Comparison of ENCODE assay signal across 8 cellular contexts in the genomic region with DNA sequence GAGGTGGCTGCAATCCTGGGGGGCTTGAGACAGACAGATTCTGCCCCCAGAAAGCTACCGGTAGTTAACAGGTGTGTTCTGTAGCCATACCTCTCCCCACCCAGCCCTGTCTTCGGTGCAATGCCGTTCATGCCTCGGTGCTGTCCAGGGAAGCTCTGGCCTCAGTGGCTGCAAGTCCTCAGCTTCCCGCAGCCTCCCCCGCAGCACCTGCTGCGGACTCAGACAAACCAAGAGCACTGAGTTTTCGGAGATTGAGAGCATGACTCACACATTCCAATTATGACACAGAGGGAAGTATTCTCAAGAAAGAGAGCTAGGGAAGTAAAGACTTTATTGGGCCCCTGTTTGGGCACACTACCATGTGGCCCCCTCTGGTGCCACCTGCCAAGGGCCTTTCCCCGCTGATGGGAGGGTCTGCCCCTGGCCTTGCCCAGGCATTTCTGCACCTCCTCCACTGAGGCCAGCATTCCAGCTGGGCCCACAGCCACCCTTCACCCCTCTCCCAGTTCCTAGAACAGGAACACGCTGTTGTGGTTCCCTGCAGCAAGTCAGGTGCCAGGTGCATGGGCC. TPM values are rescaled to one million over a fixed set of nuclear protein-coding genes. Genes with fewer than 3 reads are reported as not detected.
A peak's percentile ranks its signal among the peaks of the same experiment; 100 is the strongest.
DNase-seq lines count a peak whose midpoint lies in the region; ATAC-seq and TF ChIP-seq lines count a peak whose summit lies in the region.

No MANE protein-coding gene starts in this region.

- H3K18ac ChIP-seq in H9 (ENCODE audit: insufficient read length, low read depth, low read length): no peak overlapping the region

- no peak overlapping the region for H2BK120ac ChIP-seq in H9 (ENCODE audit: low read depth, low read length, poor library complexity, severe bottlenecking)

- no peaks in the 10 kb centered on the region for H4K20me1 ChIP-seq in H9 (ENCODE audit: control insufficient read depth, insufficient read depth, insufficient read length)

- no peaks in the 10 kb centered on the region for H3K27me3 ChIP-seq in CD4-positive, CD25-positive, alpha-beta regulatory T cell (ENCODE audit: control insufficient read depth, insufficient read depth, low read length)
- H3K27me3 ChIP-seq in lung (ENCODE audit: control insufficient read depth, insufficient read depth) (no peaks in the 10 kb centered on the region), H9 (ENCODE audit: insufficient read depth, low read length) (no peaks in the 10 kb centered on the region)

- H3K9ac ChIP-seq in H9 (ENCODE audit: extremely low read depth, insufficient read length, low read length): no peak overlapping the region

- no peak overlapping the region for H3K4ac ChIP-seq in H9 (ENCODE audit: low read depth, low read length)

- peaks cover 45% of the 10 kb centered on the region for H3K4me1 ChIP-seq in CD4-positive, CD25-positive, alpha-beta regulatory T cell (ENCODE audit: control insufficient read depth, insufficient read depth, low read length, poor library complexity, severe bottlenecking)
- H3K4me1 ChIP-seq in lung (ENCODE audit: control insufficient read depth in 2 of 2, insufficient read depth in 2 of 2, low read length in 2 of 2) (no peaks in the 10 kb centered on the region), H9 (ENCODE audit: insufficient read depth, low read length) (no peaks in the 10 kb centered on the region; the same call in 1 of the 2 replicates)

- no peaks in the 10 kb centered on the region for H3K79me1 ChIP-seq in H9 (ENCODE audit: insufficient read depth, low read depth, low read length, poor library complexity, severe bottlenecking)

- H3K36me3 ChIP-seq in CD4-positive, CD25-positive, alpha-beta regulatory T cell (ENCODE audit: control insufficient read depth, insufficient read depth, low read length): no peaks in the 10 kb centered on the region
- H3K36me3 ChIP-seq in lung (ENCODE audit: control insufficient read depth in 2 of 2, insufficient read depth in 2 of 2, low read length in 2 of 2): no peaks in the 10 kb centered on the region

- no peak overlapping the region for H2AFZ ChIP-seq in H9 (ENCODE audit: low read length)

- no peaks in the 10 kb centered on the region; the same call in 1 of the 2 replicates for H3K79me2 ChIP-seq in H9 (ENCODE audit: insufficient read depth, low read length)

- no peaks in the 10 kb centered on the region for H3K23me2 ChIP-seq in H9 (ENCODE audit: insufficient read length, low read depth, low read length, poor library complexity, severe bottlenecking)

- no peak overlapping the region for H3K23ac ChIP-seq in H9 (ENCODE audit: insufficient read length, low read depth, low read length)

- H2AK5ac ChIP-seq in H9 (ENCODE audit: insufficient read length, low read length): no peak overlapping the region

- no peak overlapping the region for H4K5ac ChIP-seq in H9 (ENCODE audit: insufficient read length, low read depth, low read length)

- TF ChIP-seq CTCF in lung (IDR thresholded peaks at IDR 0.05; ENCODE audit: control extremely low read depth, extremely low read depth) (no peak), H9 (conservative IDR thresholded peaks at IDR 0.05) (no peak)

- no peak overlapping the region for H3T11ph ChIP-seq in H9 (ENCODE audit: low read length)

- no peaks in the 10 kb centered on the region for H3K9me3 Mint-ChIP-seq in CD4-positive, CD25-positive, alpha-beta regulatory T cell
- no peaks in the 10 kb centered on the region for H3K9me3 Mint-ChIP-seq in H9

- H3K36me3 Mint-ChIP-seq in CD4-positive, CD25-positive, alpha-beta regulatory T cell: no peaks in the 10 kb centered on the region
- H3K36me3 Mint-ChIP-seq in H9 (ENCODE audit: insufficient read depth in 1 of 3, low read depth in 3 of 3): no peaks in the 10 kb centered on the region

- no peak overlapping the region for H4K91ac ChIP-seq in H9 (ENCODE audit: insufficient read length, low read depth, low read length)

- H2BK15ac ChIP-seq in H9 (ENCODE audit: low read depth, low read length): no peak overlapping the region

- no peak overlapping the region for H3K56ac ChIP-seq in H9 (ENCODE audit: insufficient read length, low read depth, low read length)

- H2BK12ac ChIP-seq in H9 (ENCODE audit: insufficient read length, low read depth, low read length): no peak overlapping the region

- DNase-seq in CD4-positive, CD25-positive, alpha-beta regulatory T cell: peak in 1 of 3 donors; percentile 31
- DNase-seq in HT-29 (ENCODE audit: low spot score) (peak; percentile 49), activated T-cell treated with anti-CD3 and anti-CD28 coated beads for 4 hours (peak; percentile 36), lung (ENCODE audit: low spot score) (no peak), HuH-7 (ENCODE audit: low spot score) (no peak), H9 (no peak), NCI-H2196 treated with DMSO at 0.1 percent for 48 hours (lab: John Stamatoyannopoulos, UW; ENCODE audit: unreplicated experiment) (no peak)

- H3K4me2 ChIP-seq in H9 (ENCODE audit: insufficient read depth, insufficient read length, low read length): no peak overlapping the region

- no peak overlapping the region for H4K8ac ChIP-seq in H9 (replicated peaks; ENCODE audit: insufficient read length, low read depth, low read length)

- no peak overlapping the region; the same call in 1 of the 2 replicates for H3K14ac ChIP-seq in H9 (ENCODE audit: insufficient read depth, low read length)

- peak overlapping the region; percentile 57 to 91 (median 74) for H3K4me3 Mint-ChIP-seq in CD4-positive, CD25-positive, alpha-beta regulatory T cell
- H3K4me3 Mint-ChIP-seq in H9: no peak overlapping the region

- H3K27me3 Mint-ChIP-seq in CD4-positive, CD25-positive, alpha-beta regulatory T cell: no peaks in the 10 kb centered on the region
- H3K27me3 Mint-ChIP-seq in H9 (ENCODE audit: low read depth): no peaks in the 10 kb centered on the region

- peak in 1 of 2 donors; percentile 16 for ATAC-seq in CD4-positive, CD25-positive, alpha-beta regulatory T cell (ENCODE audit: low read depth in 2 of 2)
- ATAC-seq in GM21423 (IDR thresholded peaks at IDR 0.05; ENCODE audit: unreplicated experiment) (peak; percentile 52), lung (ENCODE audit: insufficient read depth, low FRiP score) (peak; percentile 53)

- no peaks in the 10 kb centered on the region for H3K9me3 ChIP-seq in CD4-positive, CD25-positive, alpha-beta regulatory T cell (ENCODE audit: control insufficient read depth in 2 of 2, low read length in 2 of 2)
- H3K9me3 ChIP-seq in lung (ENCODE audit: control insufficient read depth in 2 of 2, insufficient read depth in 1 of 2, low read length in 1 of 2): no peaks in the 10 kb centered on the region
- H3K9me3 ChIP-seq in H9 (ENCODE audit: control insufficient read depth, low read depth, low read length): no peaks in the 10 kb centered on the region

- H3K4me3 ChIP-seq in CD4-positive, CD25-positive, alpha-beta regulatory T cell (ENCODE audit: low read depth, low read length): peak overlapping the region; percentile 82
- no peak overlapping the region for H3K4me3 ChIP-seq in lung

- H3K27ac ChIP-seq in CD4-positive, CD25-positive, alpha-beta regulatory T cell (ENCODE audit: insufficient read depth, low read length, poor library complexity, severe bottlenecking): peak overlapping the region; percentile 70
- no peak overlapping the region for H3K27ac ChIP-seq in lung (ENCODE audit: low read depth in 1 of 2, low read length in 1 of 2)
- H3K27ac ChIP-seq in H9 (ENCODE audit: insufficient read length, low read depth, low read length): no peak overlapping the region

- no peak overlapping the region for H2BK5ac ChIP-seq in H9 (ENCODE audit: insufficient read length, low read length)

- H3K4me1 Mint-ChIP-seq in CD4-positive, CD25-positive, alpha-beta regulatory T cell: peaks cover 16 to 65% (median 49%) of the 10 kb centered on the region in 4 donors
- H3K4me1 Mint-ChIP-seq in H9: peaks cover 11 to 23% of the 10 kb centered on the region in 2 experiments

- no peak overlapping the region for H2BK20ac ChIP-seq in H9 (ENCODE audit: low read depth, low read length, poor library complexity, severe bottlenecking)

- H3K27ac Mint-ChIP-seq in CD4-positive, CD25-positive, alpha-beta regulatory T cell: peak overlapping the region; percentile 59 to 99 (median 95)
- no peak overlapping the region for H3K27ac Mint-ChIP-seq in H9

- 61 to 74% methylated on average over 10 of the region's 10 CpGs for WGBS in lung, 2 donors
- WGBS in H9 (ENCODE audit: extremely low coverage, insufficient read length, low lambda C conversion rate): no CpG with 5 or more reads among the region's 10 CpGs

RNA-seq across cellular contexts. Expression of gene EZH2, which starts 30.2 kb away (rescaled TPM):
- 78.6 TPM for total RNA-seq in CD4-positive, CD25-positive, alpha-beta regulatory T cell
- 10 to 100 TPM in 2 of 4 donors, 1 to 10 TPM in 2; 7.5 to 12.2 (median 9.7) TPM for polyA plus RNA-seq in CD4-positive, CD25-positive, alpha-beta regulatory T cell
- 33.9 and 36.1 TPM in 2 replicates for total RNA-seq in HT-29 (2014; rRNA removed; shearing (Covaris generic))
- 10 to 100 TPM in 1 of 2 donors, 1 to 10 TPM in 1; 4.6 to 14.8 TPM for total RNA-seq in lung
- polyA plus RNA-seq in lung: 1 to 10 TPM; 3.6 to 4.3 TPM
- 39.4 and 41.3 TPM in 2 replicates for total RNA-seq in H9 (2021)

Comparison
In these comparisons a context has a peak if more than half of its experiments do, and no peak if none do; other contexts are left out.
1. DNase-seq: peak in HT-29 (single experiment) and activated T-cell treated with anti-CD3 and anti-CD28 coated beads for 4 hours (single experiment); none in lung (single experiment), HuH-7 (single experiment), H9 (single experiment) and NCI-H2196 treated with DMSO at 0.1 percent for 48 hours (single experiment).
2. H3K27ac Mint-ChIP-seq: peak in CD4-positive, CD25-positive, alpha-beta regulatory T cell (3 of 3); none in H9 (0 of 3).
3. H3K4me3 Mint-ChIP-seq: peak in CD4-positive, CD25-positive, alpha-beta regulatory T cell (4 of 4); none in H9 (0 of 2).